ENCODE assay signal across 8 cellular contexts in genomic region chr3:186929676-186930075, GRCh38. TPM values are rescaled to one million over a fixed set of nuclear protein-coding genes. Genes with fewer than 3 reads are reported as not detected.
DNase-seq lines count a peak whose midpoint lies in the region; ATAC-seq, FAIRE-seq and TF ChIP-seq lines count a peak whose summit lies in the region.

No MANE protein-coding gene starts in this region.

- ATAC-seq in psoas muscle (no peak), GM19324 (IDR thresholded peaks at IDR 0.05; ENCODE audit: low FRiP score, unreplicated experiment) (no peak)

- H3K27me3 ChIP-seq in SU-DHL-6 (ENCODE audit: low read length) (no peaks in the 10 kb centered on the region), fibroblast of lung (ENCODE audit: control insufficient read depth, insufficient read depth, low read length) (peaks cover 3% of the 10 kb centered on the region), psoas muscle (ENCODE audit: insufficient read depth in 3 of 3, low read length in 2 of 3) (no peaks in the 10 kb centered on the region)

- H3K36me3 ChIP-seq in SU-DHL-6 (ENCODE audit: low read length) (peaks cover 8% of the 10 kb centered on the region), fibroblast of lung (ENCODE audit: control insufficient read depth, insufficient read depth, low read length) (no peaks in the 10 kb centered on the region), psoas muscle (ENCODE audit: insufficient read depth in 1 of 2, low read depth in 1 of 2) (peaks cover 0 to 7% of the 10 kb centered on the region in 2 donors)

- H3K9me3 ChIP-seq in SU-DHL-6 (ENCODE audit: insufficient read depth, low read length) (no peaks in the 10 kb centered on the region), fibroblast of lung (ENCODE audit: control insufficient read depth, insufficient read depth, low read depth, low read length) (no peaks in the 10 kb centered on the region), psoas muscle (no peaks in the 10 kb centered on the region)

- 72 to 77% (median 73%) methylated on average over 11 of the region's 11 CpGs for WGBS in psoas muscle, 3 donors

- H2AFZ ChIP-seq in SU-DHL-6 (ENCODE audit: low read depth, low read length, severe bottlenecking) (peak overlapping the region; percentile 39), fibroblast of lung (ENCODE audit: low read length) (peak overlapping the region; percentile 87)

- H3K79me2 ChIP-seq in SU-DHL-6 (ENCODE audit: insufficient read depth, low read length) (peaks cover 41% of the 10 kb centered on the region), fibroblast of lung (ENCODE audit: control insufficient read depth, insufficient read depth, low read length) (no peaks in the 10 kb centered on the region)

- intact Hi-C loops in psoas muscle (cut with DNase I) = loop anchor here (2.0 to 10.0 kb wide), 4 partner anchors 48 to 235 kb away; no protein-coding TSS in a partner anchor

- H3K27ac ChIP-seq in SU-DHL-6 (ENCODE audit: low read depth, low read length) (peak overlapping the region; percentile 1; the same call in 1 of the 2 replicates), fibroblast of lung (ENCODE audit: insufficient read depth, low read length) (no peak overlapping the region), psoas muscle (peak overlapping the region; percentile 89)

- H3K4me1 ChIP-seq in fibroblast of lung (ENCODE audit: control insufficient read depth, extremely low read depth, insufficient read depth, low read length) (peaks cover 3% of the 10 kb centered on the region), psoas muscle (peaks cover 27% of the 10 kb centered on the region)

- no peaks in the 10 kb centered on the region for H4K20me1 ChIP-seq in SU-DHL-6 (ENCODE audit: low read depth, low read length)
- H4K20me1 ChIP-seq in fibroblast of lung (ENCODE audit: control insufficient read depth, extremely low read depth, insufficient read depth, low read length) = no peaks in the 10 kb centered on the region

- H3K9ac ChIP-seq in SU-DHL-6 (ENCODE audit: low read length) (peak overlapping the region; percentile 82), fibroblast of lung (ENCODE audit: insufficient read depth, low read length) (no peak overlapping the region)

- TF ChIP-seq CTCF in GM12865 (IDR thresholded peaks at IDR 0.05; ENCODE audit: insufficient read depth, low read depth, low read length, missing control alignments) (no peak), SU-DHL-6 (IDR thresholded peaks at IDR 0.05; ENCODE audit: insufficient read depth, low read length, poor library complexity, severe bottlenecking) (no peak), fibroblast of lung (conservative IDR thresholded peaks at IDR 0.05 in 1 of 2, IDR thresholded peaks at IDR 0.05 in 1 of 2; ENCODE audit: low read depth in 1 of 2, low read length in 2 of 2) (no peak), psoas muscle (IDR thresholded peaks at IDR 0.05) (no peak)

- H3K9me2 ChIP-seq in SU-DHL-6 (replicated peaks; ENCODE audit: insufficient read depth, low read length) = no peaks in the 10 kb centered on the region

- no peak for FAIRE-seq in RCC 7860 (lab: Jason Lieb, UNC)

- H3F3A ChIP-seq in SU-DHL-6 (ENCODE audit: insufficient read depth) = no peaks in the 10 kb centered on the region

- DNase-seq in GM12865 (ENCODE audit: low read depth) = no peak
- DNase-seq in fibroblast of lung (ENCODE audit: low read depth in 2 of 2) = no peak
- no peak for DNase-seq in psoas muscle
- no peak for DNase-seq in NCI-H1105 (lab: John Stamatoyannopoulos, UW)
- no peak for DNase-seq in RCC 7860 (ENCODE audit: low spot score)
- DNase-seq in NCI-H2171 treated with DMSO at 0.1 percent for 48 hours (lab: John Stamatoyannopoulos, UW) = no peak

- H3K4me3 ChIP-seq in GM12865 (ENCODE audit: low read depth, low read length) (peak overlapping the region; percentile 68), SU-DHL-6 (ENCODE audit: insufficient read depth, low read length, poor library complexity, severe bottlenecking) (no peak overlapping the region), fibroblast of lung (replicated peaks in 1 of 4; ENCODE audit: control extremely low read depth in 1 of 4, insufficient read depth in 1 of 4, low read depth in 3 of 4, low read length in 4 of 4) (peak overlapping the region in 3 of 4 experiments; percentile 63 to 74 (median 70)), psoas muscle (peak overlapping the region; percentile 99)

- H3K4me2 ChIP-seq in SU-DHL-6 (ENCODE audit: low read depth, low read length, poor library complexity, severe bottlenecking) (peak overlapping the region; percentile 81), fibroblast of lung (ENCODE audit: extremely low read depth, insufficient read depth, low read length) (peak overlapping the region; percentile 100)

RNA-seq across cellular contexts. Expression of gene ST6GAL1, which starts 0.7 kb away (rescaled TPM):
- total RNA-seq in fibroblast of lung (0.83 and 1.3 TPM in 2 replicates), psoas muscle (10 to 100 TPM; 11.5 to 25.0 (median 20.5) TPM)
- polyA plus RNA-seq in fibroblast of lung (1.00 and 1.3 TPM in 2 replicates), psoas muscle (10 to 100 TPM in 1 of 3 donors, 1 to 10 TPM in 2; 4.2 to 15.3 (median 9.2) TPM)
- polyA plus RNA-seq in fibroblast of lung (2012) = 1.3 and 1.6 TPM in 2 replicates
- polyA minus RNA-seq in fibroblast of lung (ENCODE audit: low replicate concordance) = 2.2 and 4.4 TPM in 2 replicates
